2 cellular contexts compared by ENCODE assay signal in the genomic region with DNA sequence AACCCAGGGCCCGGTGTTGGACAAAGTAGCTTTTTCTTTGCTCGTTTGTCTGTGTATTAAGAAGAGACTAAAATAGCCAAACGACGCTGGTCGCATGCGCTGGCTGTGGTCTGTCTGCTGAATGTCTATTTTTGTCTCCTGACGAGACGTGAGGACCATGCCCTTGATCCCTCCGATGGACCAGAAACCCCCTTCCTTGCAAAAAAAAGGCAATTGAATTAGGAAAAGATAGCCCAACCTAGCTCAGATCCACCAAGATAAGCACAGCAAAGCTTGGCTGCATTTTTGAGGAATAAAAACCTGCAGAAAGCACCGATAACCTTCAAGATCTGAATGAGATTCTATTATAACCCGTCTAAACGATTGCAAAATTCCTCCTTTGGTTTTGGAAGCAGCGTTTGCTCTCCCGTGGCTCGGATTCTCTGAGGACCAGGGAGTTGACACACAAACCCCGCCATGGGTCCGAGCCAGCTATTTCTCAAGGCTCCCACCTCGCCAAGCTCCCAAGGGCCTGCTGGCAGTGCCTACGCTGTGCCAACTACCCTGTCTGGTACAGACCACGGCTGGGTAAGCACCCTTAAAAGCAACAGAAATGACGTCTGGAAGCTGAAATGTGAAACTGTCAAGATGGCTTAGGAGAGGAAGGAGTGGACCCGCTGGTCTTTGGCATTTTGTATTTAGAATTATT.
TF ChIP-seq lines count a peak whose summit lies in the region.

No MANE protein-coding gene starts in this region.

TF ChIP-seq in IMR-90, 13 proteins besides CTCF, POLR2A, EP300 and RAD21:
- TF ChIP-seq CEBPB (IDR thresholded peaks at IDR 0.05; ENCODE audit: low read depth, low read length): 0 out of 2 replicates have a peak, but pooled peaks have one; percentile 21
- TF ChIP-seq MAFK (IDR thresholded peaks at IDR 0.05; ENCODE audit: low read depth, low read length): no peak

TF ChIP-seq in SK-N-SH, 30 proteins besides CTCF, POLR2A, EP300 and RAD21:
- peak; percentile 77 for TF ChIP-seq GATA2 (CRISPR knock-in tag; IDR thresholded peaks at IDR 0.05)
- no peak for TF ChIP-seq FOSL2 (IDR thresholded peaks at IDR 0.05; ENCODE audit: borderline replicate concordance, low read depth)
- TF ChIP-seq POLR2AphosphoS5 (IDR thresholded peaks at IDR 0.05; ENCODE audit: low read depth, low read length): no peak
